ENCODE assay signal across 10 cellular contexts in genomic region chr20:45254867-45255266, GRCh38. TPM values are rescaled to one million over a fixed set of nuclear protein-coding genes. Genes with fewer than 3 reads are reported as not detected.
DNase-seq lines count a peak whose midpoint lies in the region; ATAC-seq and TF ChIP-seq lines count a peak whose summit lies in the region.
"Had no signal": no experiment of that assay in that cellular context is flagged by ENCODE, and none has a peak within 500 bp of the region (broad histone marks: within the 10 kb centered on the region; RNA-seq: fewer than 3 reads in every experiment).

No MANE protein-coding gene starts in this region.

- H3K4me3 ChIP-seq in OCI-LY3 (ENCODE audit: low read length) = no peak overlapping the region
- no peak overlapping the region for H3K4me3 ChIP-seq in fibroblast of villous mesenchyme (ENCODE audit: low read depth, low read length)

- peaks cover 4% of the 10 kb centered on the region for H3K4me1 Mint-ChIP-seq in stimulated activated effector memory CD8-positive, alpha-beta T cell treated with anti-CD3 and anti-CD28 coated beads, Interleukin-12 subunit alpha, Interleukin-12 subunit beta, amount 100 ng/mL, for 72 hours

- H2AFZ ChIP-seq in OCI-LY3 (ENCODE audit: low read depth, low read length) = no peak overlapping the region

- no peaks in the 10 kb centered on the region for H3K36me3 Mint-ChIP-seq in stimulated activated effector memory CD8-positive, alpha-beta T cell treated with anti-CD3 and anti-CD28 coated beads, Interleukin-12 subunit alpha, Interleukin-12 subunit beta, amount 100 ng/mL, for 72 hours
- H3K36me3 Mint-ChIP-seq: activated naive CD4-positive, alpha-beta T cell treated with anti-CD3 and anti-CD28 coated beads, Interleukin-2, amount 50 U/mL, for 72 hours had no signal

- no peaks in the 10 kb centered on the region for H4K20me1 ChIP-seq in OCI-LY3 (ENCODE audit: insufficient read depth, low read length)

- no peaks in the 10 kb centered on the region for H3K79me2 ChIP-seq in OCI-LY3 (ENCODE audit: low read length)

- ATAC-seq in GM18867 (IDR thresholded peaks at IDR 0.05; ENCODE audit: unreplicated experiment) = peak; percentile 66
- ATAC-seq in stimulated activated effector memory CD8-positive, alpha-beta T cell treated with anti-CD3 and anti-CD28 coated beads, Interleukin-12 subunit alpha, Interleukin-12 subunit beta, amount 100 ng/mL, for 72 hours = peak; percentile 69
- no peak for ATAC-seq in HG03378 (IDR thresholded peaks at IDR 0.05; ENCODE audit: unreplicated experiment)
- ATAC-seq in GM21423 (IDR thresholded peaks at IDR 0.05; ENCODE audit: unreplicated experiment) = no peak

- no peaks in the 10 kb centered on the region for H3K9me3 Mint-ChIP-seq in stimulated activated effector memory CD8-positive, alpha-beta T cell treated with anti-CD3 and anti-CD28 coated beads, Interleukin-12 subunit alpha, Interleukin-12 subunit beta, amount 100 ng/mL, for 72 hours
- H3K9me3 Mint-ChIP-seq: activated naive CD4-positive, alpha-beta T cell treated with anti-CD3 and anti-CD28 coated beads, Interleukin-2, amount 50 U/mL, for 72 hours had no signal

- H3K4me3 Mint-ChIP-seq in stimulated activated effector memory CD8-positive, alpha-beta T cell treated with anti-CD3 and anti-CD28 coated beads, Interleukin-12 subunit alpha, Interleukin-12 subunit beta, amount 100 ng/mL, for 72 hours = no peak overlapping the region

- no peaks in the 10 kb centered on the region for H3K36me3 ChIP-seq in OCI-LY3 (replicated peaks; ENCODE audit: low read depth, low read length)

- TF ChIP-seq CTCF in OCI-LY3 (IDR thresholded peaks at IDR 0.05; ENCODE audit: low read depth, low read length) (no peak), fibroblast of villous mesenchyme (IDR thresholded peaks at IDR 0.05; ENCODE audit: insufficient read depth, low read depth, low read length) (no peak)

- no peaks in the 10 kb centered on the region for H3K9me3 ChIP-seq in OCI-LY3 (ENCODE audit: insufficient read depth, low read length)

- H3K9ac ChIP-seq in OCI-LY3 (ENCODE audit: low read length) = no peak overlapping the region

- peaks cover 84% of the 10 kb centered on the region for H3K27me3 ChIP-seq in OCI-LY3 (ENCODE audit: low read depth, low read length)

- H3K4me1 ChIP-seq in OCI-LY3 (ENCODE audit: low read length) = peaks cover 13% of the 10 kb centered on the region

- no peak overlapping the region for H3K27ac ChIP-seq in OCI-LY3 (ENCODE audit: low read length)

- no peak overlapping the region for H3K27ac Mint-ChIP-seq in stimulated activated effector memory CD8-positive, alpha-beta T cell treated with anti-CD3 and anti-CD28 coated beads, Interleukin-12 subunit alpha, Interleukin-12 subunit beta, amount 100 ng/mL, for 72 hours
- H3K27ac Mint-ChIP-seq: activated naive CD4-positive, alpha-beta T cell treated with anti-CD3 and anti-CD28 coated beads, Interleukin-2, amount 50 U/mL, for 72 hours had no signal

- DNase-seq in fibroblast of villous mesenchyme (ENCODE audit: low read depth) (peak; percentile 75), kidney glomerular epithelial cell (lab: John Stamatoyannopoulos, UW) (no peak), NCI-H2227 treated with DMSO at 0.1 percent for 48 hours (lab: John Stamatoyannopoulos, UW) (no peak)
- DNase-seq in stimulated activated effector memory CD8-positive, alpha-beta T cell treated with anti-CD3 and anti-CD28 coated beads, Interleukin-12 subunit alpha, Interleukin-12 subunit beta, amount 100 ng/mL, for 72 hours (ENCODE audit: low spot score in 2 of 2) = peak in 1 of 2 donors; percentile 57
- DNase-seq: NCI-H146 had no signal

- peak overlapping the region; percentile 35 for H3K4me2 ChIP-seq in OCI-LY3 (ENCODE audit: low read length)

RNA-seq across cellular contexts. Expression of gene SLPI, which starts 0.5 kb away (rescaled TPM):
- not detected in 2 replicates for total RNA-seq in fibroblast of villous mesenchyme
- total RNA-seq: activated naive CD4-positive, alpha-beta T cell treated with anti-CD3 and anti-CD28 coated beads, Interleukin-2, amount 50 U/mL, for 72 hours had no signal

RNA-seq across cellular contexts. Expression of gene SEMG2, which starts 33.7 kb away (rescaled TPM):
- total RNA-seq in fibroblast of villous mesenchyme = not detected in 2 replicates
- total RNA-seq: activated naive CD4-positive, alpha-beta T cell treated with anti-CD3 and anti-CD28 coated beads, Interleukin-2, amount 50 U/mL, for 72 hours had no signal

RNA-seq across cellular contexts. Expression of gene SEMG1, which starts 48.0 kb away (rescaled TPM):
- not detected in 2 replicates for total RNA-seq in fibroblast of villous mesenchyme
- total RNA-seq: activated naive CD4-positive, alpha-beta T cell treated with anti-CD3 and anti-CD28 coated beads, Interleukin-2, amount 50 U/mL, for 72 hours had no signal

RNA-seq across cellular contexts. Expression of gene RBPJL, which starts 51.8 kb away (rescaled TPM):
- total RNA-seq in fibroblast of villous mesenchyme = not detected in 2 replicates
- total RNA-seq: activated naive CD4-positive, alpha-beta T cell treated with anti-CD3 and anti-CD28 coated beads, Interleukin-2, amount 50 U/mL, for 72 hours had no signal

RNA-seq across cellular contexts. Expression of gene MATN4, which starts 53.2 kb away (rescaled TPM):
- not detected in 2 replicates for total RNA-seq in fibroblast of villous mesenchyme

Comparison
In these comparisons a context has a peak if more than half of its experiments do, and no peak if none do; other contexts are left out.
1. ATAC-seq: peak in GM18867 (single experiment) and stimulated activated effector memory CD8-positive, alpha-beta T cell treated with anti-CD3 and anti-CD28 coated beads, Interleukin-12 subunit alpha, Interleukin-12 subunit beta, amount 100 ng/mL, for 72 hours (single experiment); none in HG03378 (single experiment) and GM21423 (single experiment).